ENCODE assay signal across 13 cellular contexts in genomic region chr3:51684971-51685751, GRCh38. TPM values are rescaled to one million over a fixed set of nuclear protein-coding genes. Genes with fewer than 3 reads are reported as not detected.
DNase-seq lines count a peak whose midpoint lies in the region; ATAC-seq and TF ChIP-seq lines count a peak whose summit lies in the region.
"Had no signal": no experiment of that assay in that cellular context is flagged by ENCODE, and none has a peak within 500 bp of the region (broad histone marks: within the 10 kb centered on the region; RNA-seq: fewer than 3 reads in every experiment).

No MANE protein-coding gene starts in this region.

- peak overlapping the region; percentile 77 for H3K4me3 Mint-ChIP-seq in CD8-positive, alpha-beta T cell
- H3K4me3 Mint-ChIP-seq in T-cell = peak overlapping the region; percentile 41 to 76 (median 67)

- H2AFZ ChIP-seq in osteoblast (ENCODE audit: low read length) = no peak overlapping the region

- no peaks in the 10 kb centered on the region for H3K9me3 ChIP-seq in CD8-positive, alpha-beta T cell (ENCODE audit: low read length)
- no peaks in the 10 kb centered on the region for H3K9me3 ChIP-seq in osteoblast (ENCODE audit: low read depth, low read length)

- peak overlapping the region; percentile 94 for H3K27ac Mint-ChIP-seq in CD8-positive, alpha-beta T cell
- peak overlapping the region; percentile 96 for H3K27ac Mint-ChIP-seq in T-cell

- CTCF ChIA-PET in CD8-positive, alpha-beta T cell (lab: Charles Lee) = interaction anchor here (1.1 to 8.1 kb wide), 5 partner anchors 13 to 184 kb away, joined by 3 to 163 read pairs (median 30); partner anchors contain the start of genes DCAF1 and TEX264
- CTCF ChIA-PET in T-cell (lab: Charles Lee) = interaction anchor here in 1 of 2 donors (1.3 to 2.7 kb wide), 6 partner anchors 13 to 186 kb away, joined by 3 to 14 read pairs (median 8); partner anchors contain the start of gene DCAF1

- peak overlapping the region; percentile 31 for H3K4me3 ChIP-seq in CD8-positive, alpha-beta T cell (ENCODE audit: low read depth, low read length)
- no peak overlapping the region for H3K4me3 ChIP-seq in osteoblast (ENCODE audit: insufficient read depth, low read length)

- intact Hi-C loops in CD8-positive, alpha-beta T cell (cut with DNase I, micrococcal nuclease) = loop anchor here (5.0 to 10.0 kb wide), 2 partner anchors 290 to 722 kb away; partner anchors contain the start of genes ABHD14A (in 1 of the 2) and ABHD14B (in 1 of the 2)

- no peaks in the 10 kb centered on the region for H3K27me3 ChIP-seq in CD8-positive, alpha-beta T cell (ENCODE audit: insufficient read depth, low read length)
- no peaks in the 10 kb centered on the region for H3K27me3 ChIP-seq in osteoblast (ENCODE audit: insufficient read depth, low read length)

- peak in 1 of 7 experiments; percentile 16 for DNase-seq in CD8-positive, alpha-beta T cell
- DNase-seq in T-cell (no peak), dermis blood vessel endothelial cell (peak; percentile 74), osteoblast (ENCODE audit: insufficient read length, low spot score, missing footprints) (peak; percentile 71)
- no peak for DNase-seq in activated effector memory CD4-positive, alpha-beta T cell treated with Interleukin-2 at 50 U/mL for 16 hours
- DNase-seq: activated effector memory CD4-positive, alpha-beta T cell treated with anti-CD3 and anti-CD28 coated beads, Interleukin-2, amount 50 U/mL, for 16 hours; Calu3; kidney glomerular epithelial cell; NCI-H510A had no signal

- no peaks in the 10 kb centered on the region for H3K27me3 Mint-ChIP-seq in CD8-positive, alpha-beta T cell (ENCODE audit: low read depth)
- no peaks in the 10 kb centered on the region for H3K27me3 Mint-ChIP-seq in T-cell

- peak overlapping the region; percentile 47 for H3K27ac ChIP-seq in CD8-positive, alpha-beta T cell (ENCODE audit: low read depth, low read length)
- H3K27ac ChIP-seq in osteoblast (ENCODE audit: low read depth, low read length) = no peak overlapping the region

- no peak overlapping the region for H3K4me2 ChIP-seq in osteoblast (ENCODE audit: insufficient read depth, low read length)

- H3K36me3 Mint-ChIP-seq in CD8-positive, alpha-beta T cell = peaks cover 61% of the 10 kb centered on the region
- H3K36me3 Mint-ChIP-seq in T-cell = peaks cover 34% of the 10 kb centered on the region

- no peak for TF ChIP-seq CTCF in CD8-positive, alpha-beta T cell (IDR thresholded peaks at IDR 0.05)
- no peak for TF ChIP-seq CTCF in osteoblast (IDR thresholded peaks at IDR 0.05; ENCODE audit: extremely low read depth, low read depth, low read length)

- H3K79me2 ChIP-seq in osteoblast (ENCODE audit: insufficient read depth, low read length) = peaks cover 27% of the 10 kb centered on the region

- H3K36me3 ChIP-seq in CD8-positive, alpha-beta T cell (ENCODE audit: insufficient read depth, low read length) = peaks cover 14% of the 10 kb centered on the region
- peaks cover 19% of the 10 kb centered on the region for H3K36me3 ChIP-seq in osteoblast (ENCODE audit: insufficient read depth, low read length)

- peaks cover 85% of the 10 kb centered on the region for H3K4me1 Mint-ChIP-seq in CD8-positive, alpha-beta T cell (ENCODE audit: low read depth)
- H3K4me1 Mint-ChIP-seq in T-cell = peaks cover 89 to 98% (median 96%) of the 10 kb centered on the region in 3 donors

- no peak for ATAC-seq in CD8-positive, alpha-beta T cell
- ATAC-seq in T-cell (replicated peaks in 1 of 4) (no peak), GM21619 (IDR thresholded peaks at IDR 0.05; ENCODE audit: unreplicated experiment) (no peak), HG02588 (IDR thresholded peaks at IDR 0.05; ENCODE audit: unreplicated experiment) (no peak), GM18861 (IDR thresholded peaks at IDR 0.05; ENCODE audit: unreplicated experiment) (no peak)

- H3K4me1 ChIP-seq in CD8-positive, alpha-beta T cell (ENCODE audit: insufficient read depth, low read length) = peaks cover 93% of the 10 kb centered on the region
- peaks cover 24% of the 10 kb centered on the region for H3K4me1 ChIP-seq in osteoblast (ENCODE audit: insufficient read depth, low read length)

- POLR2A ChIA-PET in CD8-positive, alpha-beta T cell (lab: Charles Lee) = interaction anchor here (1.4 kb wide), 1 partner anchor 12 kb away, joined by 5 read pairs; no protein-coding TSS in a partner anchor
- POLR2A ChIA-PET in T-cell (lab: Charles Lee) = no interaction called here

- peaks cover 36% of the 10 kb centered on the region for H4K20me1 ChIP-seq in osteoblast (ENCODE audit: insufficient read depth, low read length)

- H3K9me3 Mint-ChIP-seq in CD8-positive, alpha-beta T cell = no peaks in the 10 kb centered on the region
- H3K9me3 Mint-ChIP-seq in T-cell = no peaks in the 10 kb centered on the region

RNA-seq across cellular contexts. Expression of gene TEX264, which starts 14.1 kb away (rescaled TPM):
- total RNA-seq in CD8-positive, alpha-beta T cell = 10 to 100 TPM; 18.7 to 21.0 TPM
- 10 to 100 TPM; 35.9 to 51.0 (median 47.0) TPM for total RNA-seq in T-cell
- 54.8 and 64.7 TPM in 2 replicates for total RNA-seq in dermis blood vessel endothelial cell
- 55.4 and 56.1 TPM in 2 replicates for total RNA-seq in osteoblast

RNA-seq across cellular contexts. Expression of gene GRM2, which starts 21.7 kb away (rescaled TPM):
- total RNA-seq in CD8-positive, alpha-beta T cell = 1 to 10 TPM; 3.9 to 5.4 TPM
- total RNA-seq in T-cell = 1 to 10 TPM; 1.5 to 6.9 (median 2.2) TPM
- under 0.01 TPM in 1 of 2 replicates, not detected in the other for total RNA-seq in dermis blood vessel endothelial cell
- total RNA-seq in osteoblast = under 0.01 TPM in 1 of 2 replicates, not detected in the other
- total RNA-seq: epithelial cell of proximal tubule had no signal

Comparison
In these comparisons a context has a peak if more than half of its experiments do, and no peak if none do; other contexts are left out.
1. DNase-seq: peak in dermis blood vessel endothelial cell (single experiment) and osteoblast (single experiment); none in T-cell (0 of 34) and activated effector memory CD4-positive, alpha-beta T cell treated with Interleukin-2 at 50 U/mL for 16 hours (single experiment).